ENCODE assay signal across 8 cellular contexts in the genomic region with DNA sequence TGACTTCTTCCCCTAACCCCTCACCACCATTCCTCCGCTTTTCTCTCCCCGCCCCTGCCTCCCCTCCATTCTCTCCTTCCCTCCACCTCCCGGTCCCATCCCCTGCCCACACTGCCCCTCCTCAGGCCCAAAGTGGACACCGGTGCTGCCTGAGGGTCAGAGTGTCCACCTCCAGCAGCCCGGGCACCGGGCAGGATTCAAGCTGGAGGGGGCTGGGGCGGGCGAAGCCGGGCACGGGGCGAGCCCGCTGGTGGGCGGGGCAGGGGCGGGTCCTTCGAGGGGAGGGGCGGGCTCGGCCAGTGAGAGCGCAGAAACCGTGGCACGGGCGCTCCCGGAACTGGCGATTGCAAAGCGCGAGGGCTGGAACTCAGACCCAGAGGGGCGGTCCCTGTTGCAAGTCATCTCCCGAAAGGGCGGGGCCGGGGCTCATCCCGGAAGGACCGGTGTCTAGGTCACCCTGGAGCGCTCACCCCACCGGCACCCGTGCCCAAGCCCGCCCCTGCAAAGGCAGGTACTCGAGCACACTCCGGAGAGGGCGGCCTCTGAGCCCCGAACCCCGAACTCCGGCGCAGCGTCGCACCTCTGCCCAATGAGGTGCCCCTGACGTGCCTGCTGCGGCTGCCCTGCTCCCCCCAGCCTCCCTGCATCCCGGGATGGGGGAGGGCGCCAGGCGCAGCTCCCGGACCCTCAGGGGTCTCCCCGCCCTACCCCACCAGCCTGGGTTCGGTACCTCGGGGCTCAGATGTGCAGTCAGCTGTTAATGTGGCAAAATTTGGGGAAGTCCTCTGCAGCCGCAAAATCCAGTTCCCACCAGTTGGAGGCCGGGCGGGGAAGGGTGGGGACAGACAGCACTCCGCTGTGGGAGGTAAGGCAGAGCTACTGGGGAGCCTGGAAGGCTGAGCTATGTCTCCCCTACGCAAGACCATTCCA. TPM values are rescaled to one million over a fixed set of nuclear protein-coding genes. Genes with fewer than 3 reads are reported as not detected.
A peak's percentile ranks its signal among the peaks of the same experiment; 100 is the strongest.
DNase-seq lines count a peak whose midpoint lies in the region; ATAC-seq, FAIRE-seq and TF ChIP-seq lines count a peak whose summit lies in the region.

No MANE protein-coding gene starts in this region.

- H3K4me2 ChIP-seq in A549 (peak overlapping the region; percentile 98), keratinocyte (ENCODE audit: control insufficient read depth, extremely low read depth, insufficient read depth, low read depth, low read length) (peak overlapping the region; percentile 80)

- no peaks in the 10 kb centered on the region for H3K36me3 ChIP-seq in keratinocyte (ENCODE audit: control insufficient read depth in 2 of 2, extremely low read depth in 1 of 2, insufficient read depth in 2 of 2, low read length in 2 of 2)

- ATAC-seq in A549 = peak; percentile 69 to 88
- peak; percentile 64 for ATAC-seq in HG03060 (IDR thresholded peaks at IDR 0.05; ENCODE audit: low read depth, unreplicated experiment)

- TF ChIP-seq POLR2A in A549 (IDR thresholded peaks at IDR 0.05; ENCODE audit: low read length) = peak; percentile 37
- peak; percentile 58 for TF ChIP-seq POLR2A in GM18526 (IDR thresholded peaks at IDR 0.05; ENCODE audit: extremely low read depth, insufficient read length)

- H3K9ac ChIP-seq in keratinocyte (ENCODE audit: control insufficient read depth, extremely low read depth, insufficient read depth, low read length) = peak overlapping the region; percentile 68

- peak overlapping the region; percentile 90 for H3K4me3 ChIP-seq in A549
- H3K4me3 ChIP-seq in WI38 (ENCODE audit: low read depth, low read length) = peak overlapping the region; percentile 72
- H3K4me3 ChIP-seq in cardiac fibroblast (replicated peaks in 1 of 2; ENCODE audit: low read depth in 2 of 2, low read length in 2 of 2) = peak overlapping the region; percentile 65
- peak overlapping the region; percentile 60 to 72 (median 71) for H3K4me3 ChIP-seq in keratinocyte (ENCODE audit: control insufficient read depth in 2 of 3, extremely low read depth in 1 of 3, insufficient read depth in 2 of 3, low read depth in 1 of 3, low read length in 3 of 3)

- H3K27ac ChIP-seq in A549 (peak overlapping the region; percentile 97 to 98), keratinocyte (ENCODE audit: control insufficient read depth, insufficient read depth, low read length) (peak overlapping the region; percentile 74)

- TF ChIP-seq EP300 in A549 (IDR thresholded peaks at IDR 0.05) = no peak

- H3K9me1 ChIP-seq in keratinocyte (ENCODE audit: control insufficient read depth, extremely low read depth, insufficient read depth, low read length) = no peaks in the 10 kb centered on the region

- peak overlapping the region; percentile 70 for H2AFZ ChIP-seq in keratinocyte (ENCODE audit: control insufficient read depth, low read length)

- H3K27me3 ChIP-seq in keratinocyte (ENCODE audit: control insufficient read depth, extremely low read depth, insufficient read depth, low read length) = no peaks in the 10 kb centered on the region

- CTCF ChIA-PET in A549 (lab: Yijun Ruan, JAX) = interaction anchor here (0.9 to 7.3 kb wide), 6 partner anchors 10 to 483 kb away, joined by 4 to 90 read pairs (median 25); a partner anchor contains a TSS

- no peak for TF ChIP-seq RAD21 in A549 (conservative IDR thresholded peaks at IDR 0.05 in 1 of 2, IDR thresholded peaks at IDR 0.05 in 1 of 2)

- dilution Hi-C loops in keratinocyte (cut with MboI; ENCODE audit: extremely low pct_ligation_motif_present, low sequenced_read_pairs) = no loop called here

- TF ChIP-seq CTCF in A549 (IDR thresholded peaks at IDR 0.05) = no peak
- TF ChIP-seq CTCF in WI38 (IDR thresholded peaks at IDR 0.05; ENCODE audit: low read depth, low read length) = no peak
- TF ChIP-seq CTCF in cardiac fibroblast (IDR thresholded peaks at IDR 0.05; ENCODE audit: low read depth, low read length) = no peak
- no peak for TF ChIP-seq CTCF in keratinocyte (optimal IDR thresholded peaks at IDR 0.05 in 1 of 3, IDR thresholded peaks at IDR 0.05 in 1 of 3, conservative IDR thresholded peaks at IDR 0.05 in 1 of 3; ENCODE audit: extremely low read depth in 1 of 3, insufficient read depth in 2 of 3, low read length in 3 of 3)

- DNase-seq in A549 (ENCODE audit: low read depth in 1 of 2, low spot score in 1 of 2) = peak; percentile 94 to 95
- DNase-seq in NCI-H2171 treated with DMSO at 0.1 percent for 48 hours (lab: John Stamatoyannopoulos, UW) = peak; percentile 73
- DNase-seq in cardiac fibroblast (ENCODE audit: low read depth in 2 of 2) = peak; percentile 89 to 93
- peak; percentile 77 for DNase-seq in keratinocyte (ENCODE audit: low read depth, low spot score)
- peak; percentile 75 to 80 for DNase-seq in stimulated activated CD4-positive, alpha-beta T cell treated with anti-CD3 and anti-CD28 coated beads, Interleukin-15, amount 100 ng/mL, for 1 hour (ENCODE audit: low read depth in 1 of 2, low spot score in 1 of 2)

- no peaks in the 10 kb centered on the region for H3K79me2 ChIP-seq in keratinocyte (ENCODE audit: control insufficient read depth, insufficient read depth, low read length)

- 7% methylated on average over 15 of the region's 58 CpGs for WGBS in A549 (ENCODE audit: missing lambda C conversion rate)

- FAIRE-seq in A549 (lab: Jason Lieb, UNC) (no peak), keratinocyte (lab: Jason Lieb, UNC) (peak; percentile 34)

- no peaks in the 10 kb centered on the region for H3K9me3 ChIP-seq in A549
- no peaks in the 10 kb centered on the region for H3K9me3 ChIP-seq in keratinocyte (ENCODE audit: control insufficient read depth, low read depth, low read length)

- peaks cover 38% of the 10 kb centered on the region for H3K4me1 ChIP-seq in A549
- peaks cover 49% of the 10 kb centered on the region for H3K4me1 ChIP-seq in keratinocyte (ENCODE audit: control insufficient read depth, extremely low read depth, insufficient read depth, low read length)

- no peaks in the 10 kb centered on the region for H4K20me1 ChIP-seq in keratinocyte (ENCODE audit: control insufficient read depth, extremely low read depth, insufficient read depth, low read length)

- POLR2A ChIA-PET in A549 (lab: Yijun Ruan, JAX) = interaction anchor here (0.6 to 4.4 kb wide), 6 partner anchors 10 to 525 kb away, joined by 3 to 74 read pairs (median 7); a partner anchor contains a TSS

TF ChIP-seq in A549, 52 proteins besides CTCF, POLR2A, EP300 and RAD21 (continues in another document):
- TF ChIP-seq SREBF2 (IDR thresholded peaks at IDR 0.05) = no peak
- peak; percentile 41; the same call in 1 of the 2 replicates for TF ChIP-seq HOXA7 (CRISPR knock-in tag; IDR thresholded peaks at IDR 0.05)
- TF ChIP-seq, protein P1, sequence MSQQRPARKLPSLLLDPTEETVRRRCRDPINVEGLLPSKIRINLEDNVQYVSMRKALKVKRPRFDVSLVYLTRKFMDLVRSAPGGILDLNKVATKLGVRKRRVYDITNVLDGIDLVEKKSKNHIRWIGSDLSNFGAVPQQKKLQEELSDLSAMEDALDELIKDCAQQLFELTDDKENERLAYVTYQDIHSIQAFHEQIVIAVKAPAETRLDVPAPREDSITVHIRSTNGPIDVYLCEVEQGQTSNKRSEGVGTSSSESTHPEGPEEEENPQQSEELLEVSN (IDR thresholded peaks at IDR 0.05; ENCODE audit: borderline replicate concordance, low read depth) = 0 out of 2 replicates have a peak, but pooled peaks have one; percentile 50
- TF ChIP-seq, protein P2, sequence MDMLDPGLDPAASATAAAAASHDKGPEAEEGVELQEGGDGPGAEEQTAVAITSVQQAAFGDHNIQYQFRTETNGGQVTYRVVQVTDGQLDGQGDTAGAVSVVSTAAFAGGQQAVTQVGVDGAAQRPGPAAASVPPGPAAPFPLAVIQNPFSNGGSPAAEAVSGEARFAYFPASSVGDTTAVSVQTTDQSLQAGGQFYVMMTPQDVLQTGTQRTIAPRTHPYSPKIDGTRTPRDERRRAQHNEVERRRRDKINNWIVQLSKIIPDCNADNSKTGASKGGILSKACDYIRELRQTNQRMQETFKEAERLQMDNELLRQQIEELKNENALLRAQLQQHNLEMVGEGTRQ (IDR thresholded peaks at IDR 0.05) = no peak
- 0 out of 2 replicates have a peak, but pooled peaks have one; percentile 18 for TF ChIP-seq PHF8 (IDR thresholded peaks at IDR 0.05; ENCODE audit: borderline replicate concordance, low read depth)
- peak; percentile 31 to 60; a peak in 3 of 5 replicates for TF ChIP-seq JUN (IDR thresholded peaks at IDR 0.05)
- TF ChIP-seq, protein P3, sequence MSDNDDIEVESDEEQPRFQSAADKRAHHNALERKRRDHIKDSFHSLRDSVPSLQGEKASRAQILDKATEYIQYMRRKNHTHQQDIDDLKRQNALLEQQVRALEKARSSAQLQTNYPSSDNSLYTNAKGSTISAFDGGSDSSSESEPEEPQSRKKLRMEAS (IDR thresholded peaks at IDR 0.05) = peak; percentile 38

RNA-seq across cellular contexts. Expression of a gene that starts 16.5 kb away (rescaled TPM):
- polyA plus RNA-seq in A549 (2011; rRNA removed) (0.40 and 0.41 TPM in 2 replicates), A549 (2017; fragmentation: RNase III; extraction: RNeasy Plus Mini Kit Qiagen cat#74134 plus additional on column Dnase treatment) (0.16 to 0.36 TPM (median 0.30 TPM) in 3 replicates), keratinocyte (0.06 to 0.49 TPM (median 0.37 TPM) in 3 replicates)
- 0.11 and 0.25 TPM in 2 replicates for polyA plus RNA-seq in A549 (2012; cell fraction: cytosol; rRNA removed)
- polyA plus RNA-seq in A549 (2012; cell fraction: nucleus; rRNA removed) = 0.34 and 0.62 TPM in 2 replicates
- 0.29 TPM in 1 of 2 replicates, not detected in the other for polyA minus RNA-seq in A549 (2011; rRNA and poly(A)+ RNA removed)
- 9.8 TPM for polyA plus RNA-seq in keratinocyte (2011; ENCODE audit: low read depth)
- polyA plus RNA-seq in keratinocyte (2011; cell fraction: cytosol; rRNA removed) = 0.21 and 0.24 TPM in 2 replicates
- 0.23 and 0.27 TPM in 2 replicates for polyA plus RNA-seq in keratinocyte (2011; cell fraction: nucleus; rRNA removed)
- 0.26 and 7.1 TPM in 2 replicates for polyA plus RNA-seq in keratinocyte (2012; ENCODE audit: low replicate concordance)
- not detected in 3 replicates for polyA minus RNA-seq in keratinocyte
- polyA minus RNA-seq in keratinocyte (2011; cell fraction: cytosol; rRNA and poly(A)+ RNA removed) = 2.9 TPM
- 0.31 and 0.84 TPM in 2 replicates for polyA minus RNA-seq in keratinocyte (2011; cell fraction: nucleus; rRNA and poly(A)+ RNA removed)

RNA-seq across cellular contexts. Expression of a gene that starts 27.1 kb away (rescaled TPM):
- 6.3 and 7.0 TPM in 2 replicates for polyA plus RNA-seq in A549 (2011; rRNA removed)
- 80.1 and 91.2 TPM in 2 replicates for polyA plus RNA-seq in A549 (2012; cell fraction: cytosol; rRNA removed)
- 68.3 and 133 TPM in 2 replicates for polyA plus RNA-seq in A549 (2012; cell fraction: nucleus; rRNA removed)
- polyA plus RNA-seq in A549 (2017; fragmentation: RNase III; extraction: RNeasy Plus Mini Kit Qiagen cat#74134 plus additional on column Dnase treatment) = 43.6 to 49.6 TPM (median 47.6 TPM) in 3 replicates
- polyA minus RNA-seq in A549 (2011; rRNA and poly(A)+ RNA removed) = 3.6 and 5.5 TPM in 2 replicates
- polyA plus RNA-seq in keratinocyte = 24.3 to 36.0 TPM (median 27.3 TPM) in 3 replicates
- polyA plus RNA-seq in keratinocyte (2011; ENCODE audit: low read depth) = 52.2 TPM
- 35.3 and 141 TPM in 2 replicates for polyA plus RNA-seq in keratinocyte (2011; cell fraction: cytosol; rRNA removed)
- polyA plus RNA-seq in keratinocyte (2011; cell fraction: nucleus; rRNA removed) = 15.6 and 36.1 TPM in 2 replicates
- 80.5 and 153 TPM in 2 replicates for polyA plus RNA-seq in keratinocyte (2012; ENCODE audit: low replicate concordance)
- polyA minus RNA-seq in keratinocyte = 2.6 to 28.4 TPM (median 4.5 TPM) in 3 replicates
- polyA minus RNA-seq in keratinocyte (2011; cell fraction: cytosol; rRNA and poly(A)+ RNA removed) = 91.1 TPM
- polyA minus RNA-seq in keratinocyte (2011; cell fraction: nucleus; rRNA and poly(A)+ RNA removed) = 12.3 and 12.4 TPM in 2 replicates

Comparison
In these comparisons a context has a peak if more than half of its experiments do, and no peak if none do; other contexts are left out.
1. Peak in every context shown above with its lines: DNase-seq, ATAC-seq, H3K4me3 ChIP-seq and H3K27ac ChIP-seq.